Comparison of ENCODE assay signal across 13 cellular contexts in genomic region chr11:24509114-24509513, GRCh38. TPM values are rescaled to one million over a fixed set of nuclear protein-coding genes. Genes with fewer than 3 reads are reported as not detected.
DNase-seq lines count a peak whose midpoint lies in the region; ATAC-seq and TF ChIP-seq lines count a peak whose summit lies in the region.
"Had no signal": no experiment of that assay in that cellular context is flagged by ENCODE, and none has a peak within 500 bp of the region (broad histone marks: within the 10 kb centered on the region; RNA-seq: fewer than 3 reads in every experiment).

No MANE protein-coding gene starts in this region.

- in situ Hi-C loops in GM13977 (cut with MboI; ENCODE audit: low pct_unique_long_range_greater_than_20kb, low sequenced_read_pairs, unreplicated experiment): no loop called here

- intact Hi-C loops in naive thymus-derived CD4-positive, alpha-beta T cell (cut with micrococcal nuclease): no loop called here

- no peak overlapping the region for H3K4me3 Mint-ChIP-seq in naive thymus-derived CD4-positive, alpha-beta T cell

- no peak overlapping the region for H3K27ac ChIP-seq in coronary artery
- no peak overlapping the region for H3K27ac ChIP-seq in naive thymus-derived CD4-positive, alpha-beta T cell (ENCODE audit: low read depth, low read length)
- H3K27ac ChIP-seq: left ventricle myocardium inferior had no signal

- no peaks in the 10 kb centered on the region for H3K36me3 ChIP-seq in naive thymus-derived CD4-positive, alpha-beta T cell (ENCODE audit: control insufficient read depth in 2 of 3, insufficient read depth in 3 of 3, low read length in 3 of 3)
- H3K36me3 ChIP-seq: left ventricle myocardium inferior had no signal

- no peak overlapping the region for H3K4me3 ChIP-seq in coronary artery
- H3K4me3 ChIP-seq in naive thymus-derived CD4-positive, alpha-beta T cell (ENCODE audit: low read length): no peak overlapping the region
- H3K4me3 ChIP-seq: left ventricle myocardium inferior had no signal

- peaks cover 0 to 11% (median 3%) of the 10 kb centered on the region in 11 donors for H3K9me3 Mint-ChIP-seq in naive thymus-derived CD4-positive, alpha-beta T cell

- H3K27ac Mint-ChIP-seq in naive thymus-derived CD4-positive, alpha-beta T cell: no peak overlapping the region

- no peaks in the 10 kb centered on the region for H3K27me3 ChIP-seq in naive thymus-derived CD4-positive, alpha-beta T cell (ENCODE audit: control insufficient read depth in 2 of 2, insufficient read depth in 2 of 2, low read length in 2 of 2)

- POLR2A ChIA-PET in naive thymus-derived CD4-positive, alpha-beta T cell (lab: Charles Lee): no interaction called here

- no peaks in the 10 kb centered on the region for H3K27me3 Mint-ChIP-seq in naive thymus-derived CD4-positive, alpha-beta T cell

- no peaks in the 10 kb centered on the region for H3K4me1 ChIP-seq in naive thymus-derived CD4-positive, alpha-beta T cell (ENCODE audit: control insufficient read depth in 2 of 2, insufficient read depth in 2 of 2, low read length in 2 of 2)
- H3K4me1 ChIP-seq: left ventricle myocardium inferior had no signal

- peak; percentile 59 for ATAC-seq in HG02938 (IDR thresholded peaks at IDR 0.05; ENCODE audit: unreplicated experiment)
- ATAC-seq in activated CD4-positive, CD25-positive, alpha-beta regulatory T cell treated with anti-CD3 and anti-CD28 coated beads, Interleukin-2, amount 50 U/mL, for 24 hours: no peak
- ATAC-seq in naive thymus-derived CD4-positive, alpha-beta T cell: no peak

- no peaks in the 10 kb centered on the region for H3K4me1 Mint-ChIP-seq in naive thymus-derived CD4-positive, alpha-beta T cell

- H3K9me3 ChIP-seq in naive thymus-derived CD4-positive, alpha-beta T cell (ENCODE audit: control insufficient read depth in 2 of 3, low read length in 3 of 3): no peaks in the 10 kb centered on the region
- H3K9me3 ChIP-seq: left ventricle myocardium inferior had no signal

- peaks cover 0 to 4% (median 0%) of the 10 kb centered on the region in 5 donors for H3K36me3 Mint-ChIP-seq in naive thymus-derived CD4-positive, alpha-beta T cell

- peak; percentile 35 for TF ChIP-seq CTCF in GM13977 (IDR thresholded peaks at IDR 0.05; ENCODE audit: extremely low read depth, insufficient read depth, missing control alignments)
- no peak for TF ChIP-seq CTCF in coronary artery (IDR thresholded peaks at IDR 0.05)

- DNase-seq in GM13977 (ENCODE audit: low spot score) (no peak), RKO (ENCODE audit: low spot score) (peak; percentile 34), iris pigment epithelial cell (ENCODE audit: low read depth) (peak; percentile 31), coronary artery (ENCODE audit: low spot score) (no peak), DMS153 treated with DMSO at 0.1 percent for 48 hours (lab: John Stamatoyannopoulos, UW; ENCODE audit: unreplicated experiment) (no peak)
- no peak for DNase-seq in naive thymus-derived CD4-positive, alpha-beta T cell
- DNase-seq: caudate nucleus; foreskin melanocyte; left ventricle myocardium inferior; NCI-H1694; stimulated activated CD4-positive, alpha-beta T cell treated with anti-CD3 and anti-CD28 coated beads, Interleukin-4, amount 100 ng/mL, for 24 hours had no signal

- CTCF ChIA-PET in naive thymus-derived CD4-positive, alpha-beta T cell (lab: Charles Lee): no interaction called here

RNA-seq across cellular contexts. Expression of gene LUZP2, which starts 12.3 kb away (rescaled TPM):
- total RNA-seq in naive thymus-derived CD4-positive, alpha-beta T cell: not detected
- polyA plus RNA-seq in naive thymus-derived CD4-positive, alpha-beta T cell: not detected
- total RNA-seq: left ventricle myocardium inferior had no signal

Comparison
In these comparisons a context has a peak if more than half of its experiments do, and no peak if none do; other contexts are left out.
1. DNase-seq: peak in RKO (single experiment) and iris pigment epithelial cell (single experiment); none in GM13977 (single experiment), coronary artery (single experiment), DMS153 treated with DMSO at 0.1 percent for 48 hours (single experiment) and naive thymus-derived CD4-positive, alpha-beta T cell (0 of 9).